1 cellular context compared by ENCODE assay signal in the genomic region with DNA sequence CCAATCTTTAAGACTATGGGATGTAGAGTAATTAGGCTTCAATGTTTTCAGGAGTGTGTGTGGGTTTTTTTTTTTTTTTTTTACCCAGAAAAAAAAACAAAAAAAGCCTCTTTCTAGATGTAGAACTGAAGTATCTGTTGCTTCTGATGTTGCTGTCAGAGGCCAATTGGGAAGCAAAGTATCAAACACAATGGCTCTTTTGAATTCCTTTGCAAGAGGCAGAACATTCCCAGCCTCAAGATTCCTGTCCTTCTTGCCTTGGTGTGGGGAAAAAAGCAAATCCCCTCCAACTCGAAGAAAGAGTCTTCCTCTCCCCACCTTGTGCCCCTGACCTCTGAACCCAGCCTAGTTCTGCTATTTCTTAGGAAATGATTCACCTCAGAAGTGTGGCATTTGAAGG.
TF ChIP-seq lines count a peak whose summit lies in the region.

No MANE protein-coding gene starts in this region.

TF ChIP-seq in GM23338, 12 proteins besides CTCF, POLR2A, EP300 and RAD21 (continued from another document):
- TF ChIP-seq ZNF331 (CRISPR knock-in tag; IDR thresholded peaks at IDR 0.05; ENCODE audit: low read depth): no peak
- TF ChIP-seq, protein P1, sequence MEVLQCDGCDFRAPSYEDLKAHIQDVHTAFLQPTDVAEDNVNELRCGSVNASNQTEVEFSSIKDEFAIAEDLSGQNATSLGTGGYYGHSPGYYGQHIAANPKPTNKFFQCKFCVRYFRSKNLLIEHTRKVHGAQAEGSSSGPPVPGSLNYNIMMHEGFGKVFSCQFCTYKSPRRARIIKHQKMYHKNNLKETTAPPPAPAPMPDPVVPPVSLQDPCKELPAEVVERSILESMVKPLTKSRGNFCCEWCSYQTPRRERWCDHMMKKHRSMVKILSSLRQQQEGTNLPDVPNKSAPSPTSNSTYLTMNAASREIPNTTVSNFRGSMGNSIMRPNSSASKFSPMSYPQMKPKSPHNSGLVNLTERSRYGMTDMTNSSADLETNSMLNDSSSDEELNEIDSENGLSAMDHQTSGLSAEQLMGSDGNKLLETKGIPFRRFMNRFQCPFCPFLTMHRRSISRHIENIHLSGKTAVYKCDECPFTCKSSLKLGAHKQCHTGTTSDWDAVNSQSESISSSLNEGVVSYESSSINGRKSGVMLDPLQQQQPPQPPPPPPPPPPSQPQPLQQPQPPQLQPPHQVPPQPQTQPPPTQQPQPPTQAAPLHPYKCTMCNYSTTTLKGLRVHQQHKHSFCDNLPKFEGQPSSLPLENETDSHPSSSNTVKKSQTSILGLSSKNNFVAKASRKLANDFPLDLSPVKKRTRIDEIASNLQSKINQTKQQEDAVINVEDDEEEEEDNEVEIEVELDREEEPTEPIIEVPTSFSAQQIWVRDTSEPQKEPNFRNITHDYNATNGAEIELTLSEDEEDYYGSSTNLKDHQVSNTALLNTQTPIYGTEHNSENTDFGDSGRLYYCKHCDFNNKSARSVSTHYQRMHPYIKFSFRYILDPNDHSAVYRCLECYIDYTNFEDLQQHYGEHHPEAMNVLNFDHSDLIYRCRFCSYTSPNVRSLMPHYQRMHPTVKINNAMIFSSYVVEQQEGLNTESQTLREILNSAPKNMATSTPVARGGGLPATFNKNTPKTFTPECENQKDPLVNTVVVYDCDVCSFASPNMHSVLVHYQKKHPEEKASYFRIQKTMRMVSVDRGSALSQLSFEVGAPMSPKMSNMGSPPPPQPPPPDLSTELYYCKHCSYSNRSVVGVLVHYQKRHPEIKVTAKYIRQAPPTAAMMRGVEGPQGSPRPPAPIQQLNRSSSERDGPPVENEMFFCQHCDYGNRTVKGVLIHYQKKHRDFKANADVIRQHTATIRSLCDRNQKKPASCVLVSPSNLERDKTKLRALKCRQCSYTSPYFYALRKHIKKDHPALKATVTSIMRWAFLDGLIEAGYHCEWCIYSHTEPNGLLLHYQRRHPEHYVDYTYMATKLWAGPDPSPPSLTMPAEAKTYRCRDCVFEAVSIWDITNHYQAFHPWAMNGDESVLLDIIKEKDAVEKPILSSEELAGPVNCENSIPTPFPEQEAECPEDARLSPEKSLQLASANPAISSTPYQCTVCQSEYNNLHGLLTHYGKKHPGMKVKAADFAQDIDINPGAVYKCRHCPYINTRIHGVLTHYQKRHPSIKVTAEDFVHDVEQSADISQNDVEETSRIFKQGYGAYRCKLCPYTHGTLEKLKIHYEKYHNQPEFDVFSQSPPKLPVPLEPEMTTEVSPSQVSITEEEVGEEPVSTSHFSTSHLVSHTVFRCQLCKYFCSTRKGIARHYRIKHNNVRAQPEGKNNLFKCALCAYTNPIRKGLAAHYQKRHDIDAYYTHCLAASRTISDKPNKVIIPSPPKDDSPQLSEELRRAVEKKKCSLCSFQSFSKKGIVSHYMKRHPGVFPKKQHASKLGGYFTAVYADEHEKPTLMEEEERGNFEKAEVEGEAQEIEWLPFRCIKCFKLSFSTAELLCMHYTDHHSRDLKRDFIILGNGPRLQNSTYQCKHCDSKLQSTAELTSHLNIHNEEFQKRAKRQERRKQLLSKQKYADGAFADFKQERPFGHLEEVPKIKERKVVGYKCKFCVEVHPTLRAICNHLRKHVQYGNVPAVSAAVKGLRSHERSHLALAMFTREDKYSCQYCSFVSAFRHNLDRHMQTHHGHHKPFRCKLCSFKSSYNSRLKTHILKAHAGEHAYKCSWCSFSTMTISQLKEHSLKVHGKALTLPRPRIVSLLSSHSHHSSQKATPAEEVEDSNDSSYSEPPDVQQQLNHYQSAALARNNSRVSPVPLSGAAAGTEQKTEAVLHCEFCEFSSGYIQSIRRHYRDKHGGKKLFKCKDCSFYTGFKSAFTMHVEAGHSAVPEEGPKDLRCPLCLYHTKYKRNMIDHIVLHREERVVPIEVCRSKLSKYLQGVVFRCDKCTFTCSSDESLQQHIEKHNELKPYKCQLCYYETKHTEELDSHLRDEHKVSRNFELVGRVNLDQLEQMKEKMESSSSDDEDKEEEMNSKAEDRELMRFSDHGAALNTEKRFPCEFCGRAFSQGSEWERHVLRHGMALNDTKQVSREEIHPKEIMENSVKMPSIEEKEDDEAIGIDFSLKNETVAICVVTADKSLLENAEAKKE (CRISPR knock-in tag; IDR thresholded peaks at IDR 0.05): no peak; the same call in 1 of the 2 replicates
- TF ChIP-seq, protein P2, sequence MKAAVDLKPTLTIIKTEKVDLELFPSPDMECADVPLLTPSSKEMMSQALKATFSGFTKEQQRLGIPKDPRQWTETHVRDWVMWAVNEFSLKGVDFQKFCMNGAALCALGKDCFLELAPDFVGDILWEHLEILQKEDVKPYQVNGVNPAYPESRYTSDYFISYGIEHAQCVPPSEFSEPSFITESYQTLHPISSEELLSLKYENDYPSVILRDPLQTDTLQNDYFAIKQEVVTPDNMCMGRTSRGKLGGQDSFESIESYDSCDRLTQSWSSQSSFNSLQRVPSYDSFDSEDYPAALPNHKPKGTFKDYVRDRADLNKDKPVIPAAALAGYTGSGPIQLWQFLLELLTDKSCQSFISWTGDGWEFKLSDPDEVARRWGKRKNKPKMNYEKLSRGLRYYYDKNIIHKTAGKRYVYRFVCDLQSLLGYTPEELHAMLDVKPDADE (IDR thresholded peaks at IDR 0.05): no peak
- TF ChIP-seq JUNB (IDR thresholded peaks at IDR 0.05; ENCODE audit: unreplicated experiment): no peak
- no peak for TF ChIP-seq ZNF114 (CRISPR knock-in tag; IDR thresholded peaks at IDR 0.05)
- TF ChIP-seq EZH2phosphoT487 (IDR thresholded peaks at IDR 0.05; ENCODE audit: unreplicated experiment): no peak
